In genomic region chr17:7404737-7405412, GRCh38 we compare ENCODE assay signal across 8 cellular contexts. TPM values are rescaled to one million over a fixed set of nuclear protein-coding genes. Genes with fewer than 3 reads are reported as not detected.
DNase-seq lines count a peak whose midpoint lies in the region; ATAC-seq and TF ChIP-seq lines count a peak whose summit lies in the region.

No MANE protein-coding gene starts in this region.

- H3K36me3 ChIP-seq in prostate gland, result no peaks in the 10 kb centered on the region

- intact Hi-C loops in Right ventricle myocardium inferior (cut with DNase I) (loop anchor here (2.0 kb wide), 2 partner anchors 30 to 80 kb away; partner anchors contain the start of genes POLR2A and TMEM102), prostate gland (cut with DNase I) (loop anchor here (5.0 kb wide), 1 partner anchor 72 kb away; the partner anchor contains the start of gene ZBTB4)

- H3K4me1 ChIP-seq in prostate gland (replicated peaks), result no peaks in the 10 kb centered on the region

- peak; percentile 8 for TF ChIP-seq POLR2A in NB4 (IDR thresholded peaks at IDR 0.05; ENCODE audit: extremely low read depth, insufficient read length)
- TF ChIP-seq POLR2A in prostate gland (IDR thresholded peaks at IDR 0.05), result peak; percentile 76

- DNase-seq in AG08396 (ENCODE audit: low spot score), result peak; percentile 89
- peak; percentile 13 for DNase-seq in NB4 (ENCODE audit: low read depth)
- peak; percentile 70 for DNase-seq in activated gamma-delta T cell (lab: John Stamatoyannopoulos, UW)
- DNase-seq in Right ventricle myocardium inferior (ENCODE audit: missing footprints), result peak; percentile 76
- no peak for DNase-seq in prostate gland (ENCODE audit: low spot score)
- DNase-seq in SHP77 (lab: John Stamatoyannopoulos, UW), result no peak

- ATAC-seq in GM19467 (IDR thresholded peaks at IDR 0.05; ENCODE audit: unreplicated experiment), result peak; percentile 12
- peak; percentile 51 for ATAC-seq in Right ventricle myocardium inferior
- no peak for ATAC-seq in HG02623 (IDR thresholded peaks at IDR 0.05; ENCODE audit: unreplicated experiment)

- peak overlapping the region; percentile 42 for H3K4me3 ChIP-seq in NB4 (ENCODE audit: low read depth, low read length)
- peak overlapping the region; percentile 70 to 80 for H3K4me3 ChIP-seq in prostate gland

- 3% methylated on average over 56 of the region's 68 CpGs for WGBS in prostate gland

- no peak for TF ChIP-seq CTCF in NB4 (IDR thresholded peaks at IDR 0.05; ENCODE audit: low read depth, low read length)
- TF ChIP-seq CTCF in prostate gland (IDR thresholded peaks at IDR 0.05), result peak in 1 of 4 experiments; percentile 7

- H3K27ac ChIP-seq in prostate gland, result peak overlapping the region; percentile 83 to 86

- H3K27me3 ChIP-seq in prostate gland (replicated peaks; ENCODE audit: insufficient read depth), result no peaks in the 10 kb centered on the region

- no peaks in the 10 kb centered on the region for H3K9me3 ChIP-seq in prostate gland

RNA-seq across cellular contexts. Expression of gene TMEM256, which starts 1.0 kb away (rescaled TPM):
- total RNA-seq in Right ventricle myocardium inferior, result 64.0 TPM
- total RNA-seq in prostate gland, result 100 to 1,000 TPM in 1 of 2 donors, 10 to 100 TPM in 1; 63.0 to 192 TPM

RNA-seq across cellular contexts. Expression of gene NLGN2, which starts 2.8 kb away (rescaled TPM):
- total RNA-seq in Right ventricle myocardium inferior (7.0 TPM), prostate gland (10 to 100 TPM in 1 of 2 donors, 1 to 10 TPM in 1; 8.6 to 16.2 TPM)

RNA-seq across cellular contexts. Expression of gene PLSCR3, which starts 10.6 kb away (rescaled TPM):
- 18.4 TPM for total RNA-seq in Right ventricle myocardium inferior
- 10 to 100 TPM; 25.8 to 26.4 TPM for total RNA-seq in prostate gland

RNA-seq across cellular contexts. Expression of gene SPEM1, which starts 15.2 kb away (rescaled TPM):
- total RNA-seq in Right ventricle myocardium inferior (not detected), prostate gland (1 to 10 TPM in 1 of 2 donors, not detected in 1; 3.6 TPM)

RNA-seq across cellular contexts. Expression of gene SPEM2, which starts 20.5 kb away (rescaled TPM):
- total RNA-seq in Right ventricle myocardium inferior, result not detected
- total RNA-seq in prostate gland, result 1 to 10 TPM in 1 of 2 donors, not detected in 1; 5.3 TPM

Comparison
In these comparisons a context has a peak if more than half of its experiments do, and no peak if none do; other contexts are left out.
1. DNase-seq: peak in AG08396 (single experiment), NB4 (single experiment), activated gamma-delta T cell (single experiment) and Right ventricle myocardium inferior (single experiment); none in prostate gland (single experiment) and SHP77 (0 of 2).